ENCODE assay signal across 8 cellular contexts in the genomic region with DNA sequence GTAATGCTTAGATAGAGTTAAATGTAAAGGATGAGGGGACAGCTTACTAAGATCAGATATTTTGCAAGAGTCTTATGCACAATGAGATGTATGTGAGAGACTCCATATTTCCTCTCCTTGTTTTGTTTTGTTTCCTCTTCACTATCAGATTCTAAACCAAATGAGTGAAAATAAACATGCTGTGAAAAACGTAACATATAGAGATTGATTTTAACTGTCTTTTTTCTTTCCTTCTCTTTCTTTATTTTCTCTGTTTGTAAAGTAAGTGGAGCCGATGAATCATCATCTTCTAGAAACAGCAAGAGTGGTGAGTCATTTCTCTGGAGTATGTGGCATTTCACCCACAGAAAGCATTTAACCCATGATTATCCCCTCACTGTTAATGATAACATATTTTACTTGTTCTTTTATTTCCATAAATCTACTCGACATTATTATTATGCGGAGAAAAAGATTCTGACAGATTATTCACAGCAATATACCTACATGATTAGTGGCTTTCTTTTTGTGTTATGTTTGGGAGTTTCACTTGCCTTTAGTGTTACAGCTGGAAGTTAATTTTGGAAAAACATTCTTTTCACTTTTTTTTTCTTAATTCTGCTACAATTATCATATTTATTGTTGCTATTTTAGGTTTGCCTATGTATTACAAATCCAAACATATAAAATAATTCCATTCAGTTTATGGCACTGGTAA. TPM values are rescaled to one million over a fixed set of nuclear protein-coding genes. Genes with fewer than 3 reads are reported as not detected.
DNase-seq lines count a peak whose midpoint lies in the region; ATAC-seq and TF ChIP-seq lines count a peak whose summit lies in the region.

No MANE protein-coding gene starts in this region.

- peaks cover 49% of the 10 kb centered on the region for H3F3A ChIP-seq in SK-N-SH (replicated peaks; ENCODE audit: insufficient read depth)

- H3K27ac ChIP-seq in SK-N-SH (ENCODE audit: low read depth in 2 of 2, low read length in 1 of 2) (peak overlapping the region; percentile 83 to 95; a peak in 3 of 4 replicates), OCI-LY7 (ENCODE audit: low read depth, low read length, poor library complexity, severe bottlenecking) (no peak overlapping the region)

- peak overlapping the region; percentile 65 for H3K9ac ChIP-seq in SK-N-SH

- H3K36me3 ChIP-seq in SK-N-SH (replicated peaks in 1 of 2; ENCODE audit: control insufficient read depth in 1 of 2, insufficient read depth in 2 of 2, low read length in 1 of 2): peaks cover 0 to 17% of the 10 kb centered on the region in 2 experiments
- H3K36me3 ChIP-seq in OCI-LY7 (ENCODE audit: insufficient read depth, low read length): no peaks in the 10 kb centered on the region

- H3K4me2 ChIP-seq in SK-N-SH (peak overlapping the region; percentile 87), OCI-LY7 (ENCODE audit: low read length) (no peak overlapping the region)

- POLR2A ChIA-PET in SK-N-SH (lab: Yijun Ruan, JAX): no interaction called here
- POLR2A ChIA-PET in OCI-LY7 (lab: Charles Lee): no interaction called here

- H3K4me1 ChIP-seq in SK-N-SH (ENCODE audit: control insufficient read depth in 1 of 2, insufficient read depth in 2 of 2, low read depth in 1 of 2, low read length in 1 of 2): peaks cover 0 to 34% of the 10 kb centered on the region in 2 experiments; a peak in 3 of 4 replicates
- H3K4me1 ChIP-seq in OCI-LY7 (ENCODE audit: insufficient read depth, low read length, poor library complexity, severe bottlenecking): peaks cover 3% of the 10 kb centered on the region

- no peak for TF ChIP-seq CTCF in SK-N-SH (IDR thresholded peaks at IDR 0.05)
- TF ChIP-seq CTCF in endothelial cell (IDR thresholded peaks at IDR 0.05; ENCODE audit: unreplicated experiment): no peak
- TF ChIP-seq CTCF in OCI-LY7 (conservative IDR thresholded peaks at IDR 0.05; ENCODE audit: low read length): no peak

- H3K79me2 ChIP-seq in SK-N-SH (ENCODE audit: insufficient read depth): peaks cover 43% of the 10 kb centered on the region
- H3K79me2 ChIP-seq in OCI-LY7 (ENCODE audit: insufficient read depth, low read depth, low read length): no peaks in the 10 kb centered on the region

- WGBS in SK-N-SH (ENCODE audit: low lambda C conversion rate): under 1% methylated on average over 4 of the region's 4 CpGs

- no peaks in the 10 kb centered on the region for H3K27me3 Mint-ChIP-seq in endothelial cell (ENCODE audit: unreplicated experiment)

- H3K4me3 ChIP-seq in SK-N-SH (ENCODE audit: low read depth in 2 of 2, low read length in 1 of 2) (peak overlapping the region; percentile 17 to 38; a peak in 2 of 4 replicates), OCI-LY7 (ENCODE audit: low read depth, low read length, poor library complexity, severe bottlenecking) (no peak overlapping the region)

- BruUV-seq in OCI-LY7 (replicated peaks; lab: Mats Ljungman, UMichigan): no TSS peak

- in situ Hi-C loops in Caki2 (cut with HindIII; ENCODE audit: low pct_unique_long_range_greater_than_20kb, low sequenced_read_pairs): no loop called here

- no peak for TF ChIP-seq RAD21 in SK-N-SH (IDR thresholded peaks at IDR 0.05; ENCODE audit: low read length)

- H3K27ac Mint-ChIP-seq in endothelial cell (ENCODE audit: unreplicated experiment): peak overlapping the region; percentile 85

- ATAC-seq in GM19351 (IDR thresholded peaks at IDR 0.05; ENCODE audit: unreplicated experiment): peak; percentile 67
- peak; percentile 75 for ATAC-seq in HG03342 (IDR thresholded peaks at IDR 0.05; ENCODE audit: unreplicated experiment)

- H3K4me1 Mint-ChIP-seq in endothelial cell (ENCODE audit: unreplicated experiment): peaks cover 26% of the 10 kb centered on the region

- H2AFZ ChIP-seq in SK-N-SH (ENCODE audit: low read depth) (peak overlapping the region; percentile 16; the same call in 1 of the 2 replicates), OCI-LY7 (ENCODE audit: low read length) (no peak overlapping the region)

- H3K27me3 ChIP-seq in SK-N-SH (ENCODE audit: insufficient read depth): no peaks in the 10 kb centered on the region

- intact Hi-C loops in OCI-LY7 (cut with micrococcal nuclease; ENCODE audit: unreplicated experiment): no loop called here

- H3K9me3 ChIP-seq in SK-N-SH (no peaks in the 10 kb centered on the region), OCI-LY7 (ENCODE audit: low read length) (no peaks in the 10 kb centered on the region)

- no peak overlapping the region for H3K4me3 Mint-ChIP-seq in endothelial cell (ENCODE audit: unreplicated experiment)

- TF ChIP-seq EP300 in SK-N-SH (IDR thresholded peaks at IDR 0.05; ENCODE audit: borderline replicate concordance in 1 of 2, low read depth in 1 of 2, low read length in 1 of 2): peak in 1 of 2 experiments; percentile 86; a peak in 1 of 4 replicates

- CTCF ChIA-PET in SK-N-SH (lab: Yijun Ruan, JAX): no interaction called here
- CTCF ChIA-PET in OCI-LY7 (lab: Charles Lee; ENCODE audit: unreplicated experiment): no interaction called here

- H3K9me2 ChIP-seq in SK-N-SH (no peaks in the 10 kb centered on the region), OCI-LY7 (ENCODE audit: insufficient read depth, low read length) (no peaks in the 10 kb centered on the region)

- DNase-seq in Caki2 (ENCODE audit: low read depth) (peak; percentile 71), SK-N-SH (no peak), endothelial cell (ENCODE audit: low spot score) (no peak), non-pigmented ciliary epithelial cell (ENCODE audit: low read depth) (peak; percentile 81), OCI-LY7 (ENCODE audit: low spot score) (no peak), COR-L47 (lab: John Stamatoyannopoulos, UW) (no peak)

- no peaks in the 10 kb centered on the region for H3K36me3 Mint-ChIP-seq in endothelial cell (ENCODE audit: low read depth, unreplicated experiment)

- no peaks in the 10 kb centered on the region for H3K9me3 Mint-ChIP-seq in endothelial cell (ENCODE audit: unreplicated experiment)

- peaks cover 20% of the 10 kb centered on the region for H4K20me1 ChIP-seq in SK-N-SH (ENCODE audit: insufficient read depth)
- H4K20me1 ChIP-seq in OCI-LY7 (ENCODE audit: insufficient read depth, low read length): no peaks in the 10 kb centered on the region

TF ChIP-seq in SK-N-SH, 30 proteins besides CTCF, POLR2A, EP300 and RAD21 (continues in another document):
- no peak for TF ChIP-seq GATA2 (CRISPR knock-in tag; IDR thresholded peaks at IDR 0.05)
- peak; percentile 99 for TF ChIP-seq FOSL2 (IDR thresholded peaks at IDR 0.05; ENCODE audit: borderline replicate concordance, low read depth)
- TF ChIP-seq TEAD4 (IDR thresholded peaks at IDR 0.05; ENCODE audit: borderline replicate concordance, insufficient read depth): peak; percentile 68; the same call in 1 of the 2 replicates
- TF ChIP-seq, protein P1, sequence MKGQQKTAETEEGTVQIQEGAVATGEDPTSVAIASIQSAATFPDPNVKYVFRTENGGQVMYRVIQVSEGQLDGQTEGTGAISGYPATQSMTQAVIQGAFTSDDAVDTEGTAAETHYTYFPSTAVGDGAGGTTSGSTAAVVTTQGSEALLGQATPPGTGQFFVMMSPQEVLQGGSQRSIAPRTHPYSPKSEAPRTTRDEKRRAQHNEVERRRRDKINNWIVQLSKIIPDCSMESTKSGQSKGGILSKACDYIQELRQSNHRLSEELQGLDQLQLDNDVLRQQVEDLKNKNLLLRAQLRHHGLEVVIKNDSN (IDR thresholded peaks at IDR 0.05; ENCODE audit: borderline replicate concordance, low read depth): no peak
- TF ChIP-seq NFIC (IDR thresholded peaks at IDR 0.05; ENCODE audit: borderline replicate concordance): peak; percentile 57
- peak; percentile 39; the same call in 1 of the 2 replicates for TF ChIP-seq TAF1 (IDR thresholded peaks at IDR 0.05; ENCODE audit: borderline replicate concordance, low read depth, low read length)
- no peak for TF ChIP-seq ELF1 (IDR thresholded peaks at IDR 0.05)
- TF ChIP-seq, protein P2, sequence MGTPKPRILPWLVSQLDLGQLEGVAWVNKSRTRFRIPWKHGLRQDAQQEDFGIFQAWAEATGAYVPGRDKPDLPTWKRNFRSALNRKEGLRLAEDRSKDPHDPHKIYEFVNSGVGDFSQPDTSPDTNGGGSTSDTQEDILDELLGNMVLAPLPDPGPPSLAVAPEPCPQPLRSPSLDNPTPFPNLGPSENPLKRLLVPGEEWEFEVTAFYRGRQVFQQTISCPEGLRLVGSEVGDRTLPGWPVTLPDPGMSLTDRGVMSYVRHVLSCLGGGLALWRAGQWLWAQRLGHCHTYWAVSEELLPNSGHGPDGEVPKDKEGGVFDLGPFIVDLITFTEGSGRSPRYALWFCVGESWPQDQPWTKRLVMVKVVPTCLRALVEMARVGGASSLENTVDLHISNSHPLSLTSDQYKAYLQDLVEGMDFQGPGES (IDR thresholded peaks at IDR 0.05; ENCODE audit: low read depth, low read length): no peak
- no peak for TF ChIP-seq YY1 (IDR thresholded peaks at IDR 0.05; ENCODE audit: low read depth)
- no peak for TF ChIP-seq RFX5 (IDR thresholded peaks at IDR 0.05; ENCODE audit: low read length)
- TF ChIP-seq SMC3 (IDR thresholded peaks at IDR 0.05; ENCODE audit: low read depth, low read length): no peak
- TF ChIP-seq, protein P3, sequence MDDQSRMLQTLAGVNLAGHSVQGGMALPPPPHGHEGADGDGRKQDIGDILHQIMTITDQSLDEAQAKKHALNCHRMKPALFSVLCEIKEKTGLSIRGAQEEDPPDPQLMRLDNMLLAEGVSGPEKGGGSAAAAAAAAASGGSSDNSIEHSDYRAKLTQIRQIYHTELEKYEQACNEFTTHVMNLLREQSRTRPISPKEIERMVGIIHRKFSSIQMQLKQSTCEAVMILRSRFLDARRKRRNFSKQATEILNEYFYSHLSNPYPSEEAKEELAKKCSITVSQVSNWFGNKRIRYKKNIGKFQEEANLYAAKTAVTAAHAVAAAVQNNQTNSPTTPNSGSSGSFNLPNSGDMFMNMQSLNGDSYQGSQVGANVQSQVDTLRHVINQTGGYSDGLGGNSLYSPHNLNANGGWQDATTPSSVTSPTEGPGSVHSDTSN (IDR thresholded peaks at IDR 0.05): peak; percentile 69
- TF ChIP-seq, protein P4, sequence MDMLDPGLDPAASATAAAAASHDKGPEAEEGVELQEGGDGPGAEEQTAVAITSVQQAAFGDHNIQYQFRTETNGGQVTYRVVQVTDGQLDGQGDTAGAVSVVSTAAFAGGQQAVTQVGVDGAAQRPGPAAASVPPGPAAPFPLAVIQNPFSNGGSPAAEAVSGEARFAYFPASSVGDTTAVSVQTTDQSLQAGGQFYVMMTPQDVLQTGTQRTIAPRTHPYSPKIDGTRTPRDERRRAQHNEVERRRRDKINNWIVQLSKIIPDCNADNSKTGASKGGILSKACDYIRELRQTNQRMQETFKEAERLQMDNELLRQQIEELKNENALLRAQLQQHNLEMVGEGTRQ (IDR thresholded peaks at IDR 0.05; ENCODE audit: borderline replicate concordance, low read depth, low read length): no peak
- peak; percentile 99 for TF ChIP-seq JUND (IDR thresholded peaks at IDR 0.05)

RNA-seq across cellular contexts. Expression of a gene that starts 2.1 kb away (rescaled TPM):
- total RNA-seq in Caki2 (2014; rRNA removed; shearing (Covaris generic); ENCODE audit: low replicate concordance): 715 and 779 TPM in 2 replicates
- 443 and 608 TPM in 2 replicates for polyA plus RNA-seq in SK-N-SH (2012; rRNA removed)
- polyA plus RNA-seq in SK-N-SH (2012; cell fraction: cytosol; rRNA removed): 640 and 748 TPM in 2 replicates
- polyA plus RNA-seq in SK-N-SH (2012; cell fraction: nucleus; rRNA removed): 216 and 495 TPM in 2 replicates
- total RNA-seq in endothelial cell (ENCODE audit: unreplicated experiment) (43.3 TPM), OCI-LY7 (2022) (not detected in 2 replicates)
- total RNA-seq in OCI-LY7 (2014; rRNA removed; shearing (Covaris generic)): not detected in 2 replicates

Comparison
In these comparisons a context has a peak if more than half of its experiments do, and no peak if none do; other contexts are left out.
1. DNase-seq: peak in Caki2 (single experiment) and non-pigmented ciliary epithelial cell (single experiment); none in SK-N-SH (single experiment), endothelial cell (single experiment), OCI-LY7 (single experiment) and COR-L47 (single experiment).
2. RNA of a gene that starts 2.1 kb away (total RNA-seq): 715 to 779 TPM in Caki2 and 43.3 TPM in endothelial cell (single experiment); not detected in OCI-LY7; every median in the first group is over 10 times any median in the second.